14 cellular contexts compared by ENCODE assay signal in the genomic region with DNA sequence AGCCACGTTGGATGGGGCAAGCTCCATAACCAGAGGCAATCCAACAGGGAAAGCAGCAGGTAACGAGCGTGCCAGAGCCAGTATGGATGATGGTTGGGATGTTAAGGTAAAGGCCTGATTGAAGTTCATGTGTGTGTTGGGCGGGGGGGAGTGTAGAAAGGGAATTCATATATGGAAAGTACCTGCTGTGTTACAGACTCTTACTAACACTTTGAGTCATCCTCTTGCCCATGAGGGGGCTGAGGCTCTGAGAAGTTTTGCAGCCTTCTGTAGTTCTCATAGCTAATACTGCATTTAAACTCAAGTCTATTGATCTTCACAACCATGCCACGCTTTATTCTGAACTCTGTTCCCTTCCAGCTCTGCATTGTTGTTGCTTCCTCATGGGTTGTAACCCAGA. TPM values are rescaled to one million over a fixed set of nuclear protein-coding genes. Genes with fewer than 3 reads are reported as not detected.
DNase-seq lines count a peak whose midpoint lies in the region; ATAC-seq and TF ChIP-seq lines count a peak whose summit lies in the region.
"Had no signal": no experiment of that assay in that cellular context is flagged by ENCODE, and none has a peak within 500 bp of the region (broad histone marks: within the 10 kb centered on the region; RNA-seq: fewer than 3 reads in every experiment).

No MANE protein-coding gene starts in this region.

- H3K27me3 ChIP-seq in breast epithelium, result no peaks in the 10 kb centered on the region

- TF ChIP-seq POLR2A in breast epithelium (IDR thresholded peaks at IDR 0.05), result no peak

- intact Hi-C loops in left ventricle myocardium superior (cut with micrococcal nuclease), result no loop called here
- intact Hi-C loops in breast epithelium (cut with DNase I; ENCODE audit: low total_unique reads), result no loop called here

- H3K27ac ChIP-seq in breast epithelium, result no peak overlapping the region
- H3K27ac ChIP-seq: stomach had no signal

- H3K4me1 ChIP-seq in breast epithelium, result no peaks in the 10 kb centered on the region
- H3K4me1 ChIP-seq: HAP-1, stomach had no signal

- DNase-seq in NK-92 (lab: John Stamatoyannopoulos, UW; ENCODE audit: unreplicated experiment), result no peak
- no peak for DNase-seq in NCI-H1930 (lab: John Stamatoyannopoulos, UW)
- DNase-seq in left ventricle myocardium superior, result no peak
- DNase-seq in breast epithelium (ENCODE audit: low spot score in 2 of 2), result no peak
- DNase-seq: activated effector memory CD4-positive, alpha-beta T cell treated with anti-CD3 and anti-CD28 coated beads, Interleukin-2, amount 50 U/mL, for 16 hours; EL; NCI-H2227 treated with DMSO at 0.1 percent for 48 hours; stimulated activated CD4-positive, alpha-beta T cell treated with anti-CD3 and anti-CD28 coated beads, Interleukin-2, amount 100 ng/mL, for 48 hours; stomach had no signal

- no peak overlapping the region for H3K4me3 ChIP-seq in breast epithelium
- H3K4me3 ChIP-seq: HAP-1, stomach had no signal

- H3K9me3 ChIP-seq in breast epithelium, result no peaks in the 10 kb centered on the region
- H3K9me3 ChIP-seq: HAP-1, stomach had no signal

- no peaks in the 10 kb centered on the region for H3K36me3 ChIP-seq in breast epithelium
- H3K36me3 ChIP-seq: HAP-1, stomach had no signal

- no peak for TF ChIP-seq CTCF in breast epithelium (IDR thresholded peaks at IDR 0.05)

- ATAC-seq in GM18499 (IDR thresholded peaks at IDR 0.05; ENCODE audit: insufficient read depth, unreplicated experiment) (peak; percentile 78), GM19023 (IDR thresholded peaks at IDR 0.05; ENCODE audit: unreplicated experiment) (peak; percentile 85), HG02678 (IDR thresholded peaks at IDR 0.05; ENCODE audit: unreplicated experiment) (peak; percentile 85), HG03460 (IDR thresholded peaks at IDR 0.05; ENCODE audit: unreplicated experiment) (peak; percentile 80), left ventricle myocardium superior (no peak)

RNA-seq across cellular contexts. Expression of a gene that starts 28.5 kb away (rescaled TPM):
- total RNA-seq in left ventricle myocardium superior, result 2.1 TPM
- total RNA-seq in breast epithelium, result 1 to 10 TPM in 2 of 3 donors, under 1 TPM in 1; 0.48 to 5.1 (median 3.6) TPM

RNA-seq across cellular contexts. Expression of a gene that starts 36.8 kb away (rescaled TPM):
- total RNA-seq in left ventricle myocardium superior, result 15.1 TPM
- total RNA-seq in breast epithelium, result 10 to 100 TPM; 21.6 to 26.6 (median 22.5) TPM
